8 cellular contexts compared by ENCODE assay signal in the genomic region with DNA sequence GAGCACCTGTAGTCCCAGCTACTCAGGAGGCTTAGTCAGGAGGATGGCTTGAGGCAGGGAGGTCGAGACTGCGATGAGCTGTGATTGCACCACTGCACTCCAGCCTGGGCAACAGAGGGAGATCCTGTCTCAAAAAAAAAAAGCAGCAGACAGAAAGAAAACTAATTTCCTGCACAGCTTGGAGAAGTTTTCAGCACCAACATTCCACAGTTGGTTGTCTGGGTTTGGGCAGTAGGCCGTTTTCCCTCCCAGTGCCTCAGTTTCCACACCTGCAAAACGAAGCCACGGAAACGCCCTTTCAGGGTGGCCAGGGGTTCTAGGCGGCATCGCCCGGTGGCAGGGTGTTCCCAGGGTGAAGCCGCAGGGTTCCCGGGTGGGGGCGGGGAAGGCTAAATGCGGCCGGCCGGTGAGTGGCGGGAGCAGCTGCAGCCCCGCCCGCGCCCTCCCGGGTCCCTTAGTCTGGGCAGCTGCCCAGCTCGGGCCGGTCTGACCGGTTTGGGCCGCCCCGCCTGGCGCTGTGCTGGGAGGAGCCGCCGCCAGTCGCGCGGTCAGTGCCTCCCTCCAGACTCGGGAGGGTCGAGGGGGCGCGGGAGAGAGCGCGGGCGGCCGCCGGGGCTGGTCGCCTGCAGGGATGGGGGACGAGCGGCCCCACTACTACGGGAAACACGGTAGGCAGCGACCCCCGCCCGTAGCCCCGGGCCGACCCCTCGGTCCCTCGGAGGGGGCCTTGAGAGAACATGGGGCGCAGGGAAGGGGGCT. TPM values are rescaled to one million over a fixed set of nuclear protein-coding genes. Genes with fewer than 3 reads are reported as not detected.
DNase-seq lines count a peak whose midpoint lies in the region; ATAC-seq, FAIRE-seq and TF ChIP-seq lines count a peak whose summit lies in the region.

A gene (plus strand): TSS at position 551 of the 759 bp plus-strand sequence. CDS start 81 bp downstream, at position 632.

- no peaks in the 10 kb centered on the region for H4K20me1 ChIP-seq in GM12878 (ENCODE audit: control insufficient read depth, insufficient read depth)

- POLR2A ChIA-PET in GM12878 (lab: Charles Lee): no interaction called here

- H3K4me3 Mint-ChIP-seq in Calu3 (ENCODE audit: low read depth, unreplicated experiment): peak within 1 kb of the TSS; percentile 82

- no peaks in the 10 kb centered on the region for H3K79me2 ChIP-seq in GM12878 (ENCODE audit: control insufficient read depth, insufficient read depth, low read length)

- peaks cover 20% of the 10 kb centered on the region for H3K36me3 Mint-ChIP-seq in Calu3 (ENCODE audit: insufficient read depth, unreplicated experiment)

- no peak within 1 kb of the TSS for H3K27ac ChIP-seq in GM12878 (ENCODE audit: control insufficient read depth, insufficient read depth)

- TF ChIP-seq EP300 in GM12878 (IDR thresholded peaks at IDR 0.05; ENCODE audit: borderline replicate concordance in 1 of 2, control insufficient read depth in 1 of 2, low read depth in 2 of 2, low read length in 2 of 2): no peak

- RAD21 ChIA-PET in GM12878 (lab: Charles Lee; ENCODE audit: unreplicated experiment): no interaction called here

- peaks cover 20% of the 10 kb centered on the region for H3K4me1 Mint-ChIP-seq in Calu3 (ENCODE audit: low read depth, unreplicated experiment)

- TF ChIP-seq POLR2A in GM12878 (IDR thresholded peaks at IDR 0.05; ENCODE audit: low read depth, low read length): no peak

- ATAC-seq in GM12878 (no peak), HG03354 (IDR thresholded peaks at IDR 0.05; ENCODE audit: poor library complexity, severe bottlenecking, unreplicated experiment) (no peak), GM18867 (IDR thresholded peaks at IDR 0.05; ENCODE audit: unreplicated experiment) (no peak), GM19351 (IDR thresholded peaks at IDR 0.05; ENCODE audit: unreplicated experiment) (no peak)

- H3K4me2 ChIP-seq in GM12878 (ENCODE audit: control insufficient read depth, insufficient read depth): no peak within 1 kb of the TSS

- H3K36me3 ChIP-seq in GM12878 (ENCODE audit: control insufficient read depth in 2 of 2, insufficient read depth in 2 of 2, low read length in 1 of 2): peaks cover 2 to 5% of the 10 kb centered on the region in 2 experiments; a peak in 2 of 4 replicates

- no peak for TF ChIP-seq RAD21 in GM12878 (IDR thresholded peaks at IDR 0.05; ENCODE audit: insufficient read depth, low read depth, low read length)

- BruUV-seq in Calu3 (replicated peaks; lab: Mats Ljungman, UMichigan) (no TSS peak), GM12878 (replicated peaks; lab: Mats Ljungman, UMichigan) (no TSS peak)

- H3K27me3 Mint-ChIP-seq in Calu3 (ENCODE audit: unreplicated experiment): no peaks in the 10 kb centered on the region

- no peak within 1 kb of the TSS for H3K9ac ChIP-seq in GM12878 (ENCODE audit: control insufficient read depth, insufficient read depth, low read length)

- SMC1A ChIA-PET in GM12878 (lab: Charles Lee; ENCODE audit: uncharacterized antibody, unreplicated experiment): no interaction called here

- in situ Hi-C loops in GM12878 (cut with MboI): no loop called here

- no peak for TF ChIP-seq CTCF in Calu3 (IDR thresholded peaks at IDR 0.05; ENCODE audit: unreplicated experiment)
- no peak for TF ChIP-seq CTCF in GM12878 (IDR thresholded peaks at IDR 0.05 in 2 of 3, conservative IDR thresholded peaks at IDR 0.05 in 1 of 3; ENCODE audit: control insufficient read depth in 2 of 3, extremely low read depth in 1 of 3, insufficient read depth in 1 of 3, low read depth in 3 of 3, low read length in 3 of 3)

- H2AFZ ChIP-seq in GM12878 (ENCODE audit: control insufficient read depth, low read depth, low read length): no peak within 1 kb of the TSS

- no peak within 1 kb of the TSS for H3K4me3 ChIP-seq in GM12878

- peak within 1 kb of the TSS; percentile 84 for H3K27ac Mint-ChIP-seq in Calu3 (ENCODE audit: unreplicated experiment)

- 89% methylated on average over 40 of the region's 53 CpGs for WGBS in GM12878 (ENCODE audit: insufficient coverage, insufficient replicate concordance, low lambda C conversion rate, missing lambda C conversion rate)

- no peaks in the 10 kb centered on the region for H3K27me3 ChIP-seq in GM12878 (replicated peaks in 1 of 2; ENCODE audit: control insufficient read depth in 2 of 2, insufficient read depth in 2 of 2, low read length in 1 of 2)

- DNase-seq in Calu3: peak; percentile 94
- DNase-seq in NCI-H1105 treated with DMSO at 0.1 percent for 48 hours (lab: John Stamatoyannopoulos, UW): peak; percentile 58
- no peak for DNase-seq in GM12878 (ENCODE audit: low read depth, low spot score)
- DNase-seq in hepatic stellate cell (ENCODE audit: low spot score): peak; percentile 91
- peak; percentile 68 to 96 (median 76) for DNase-seq in posterior cingulate gyrus

- no peaks in the 10 kb centered on the region for H3K9me3 ChIP-seq in GM12878 (replicated peaks; ENCODE audit: control insufficient read depth, insufficient read depth, low read length)

- CTCF ChIA-PET in Calu3 (lab: Charles Lee) (interaction anchor here (0.6 to 0.9 kb wide), 3 partner anchors 19 to 92 kb away, joined by 5 to 10 read pairs (median 7); no protein-coding TSS in a partner anchor), GM12878 (lab: Yijun Ruan, JAX) (no interaction called here)

- no peaks in the 10 kb centered on the region for H3K9me3 Mint-ChIP-seq in Calu3 (ENCODE audit: low read depth, unreplicated experiment)

- FAIRE-seq in GM12878 (lab: Jason Lieb, UNC): no peak

- H3K4me1 ChIP-seq in GM12878 (ENCODE audit: control insufficient read depth, insufficient read depth, low read length): no peaks in the 10 kb centered on the region

- intact Hi-C loops in Calu3 (cut with micrococcal nuclease; ENCODE audit: unreplicated experiment): no loop called here
- intact Hi-C loops in GM12878 (cut with micrococcal nuclease; ENCODE audit: unreplicated experiment): no loop called here
- intact Hi-C loops in posterior cingulate gyrus (cut with DNase I): no loop called here

TF ChIP-seq in GM12878, 131 proteins besides CTCF, POLR2A, EP300 and RAD21 (continues in another document):
- TF ChIP-seq POLR2AphosphoS2 (IDR thresholded peaks at IDR 0.05; ENCODE audit: low read depth, low read length): no peak
- no peak for TF ChIP-seq SUPT20H (IDR thresholded peaks at IDR 0.05; ENCODE audit: borderline replicate concordance, control insufficient read depth, low read depth, low read length)
- TF ChIP-seq PAX8 (IDR thresholded peaks at IDR 0.05): no peak
- TF ChIP-seq TBL1XR1 (IDR thresholded peaks at IDR 0.05; ENCODE audit: low read depth, low read length): no peak
- TF ChIP-seq, protein P1, sequence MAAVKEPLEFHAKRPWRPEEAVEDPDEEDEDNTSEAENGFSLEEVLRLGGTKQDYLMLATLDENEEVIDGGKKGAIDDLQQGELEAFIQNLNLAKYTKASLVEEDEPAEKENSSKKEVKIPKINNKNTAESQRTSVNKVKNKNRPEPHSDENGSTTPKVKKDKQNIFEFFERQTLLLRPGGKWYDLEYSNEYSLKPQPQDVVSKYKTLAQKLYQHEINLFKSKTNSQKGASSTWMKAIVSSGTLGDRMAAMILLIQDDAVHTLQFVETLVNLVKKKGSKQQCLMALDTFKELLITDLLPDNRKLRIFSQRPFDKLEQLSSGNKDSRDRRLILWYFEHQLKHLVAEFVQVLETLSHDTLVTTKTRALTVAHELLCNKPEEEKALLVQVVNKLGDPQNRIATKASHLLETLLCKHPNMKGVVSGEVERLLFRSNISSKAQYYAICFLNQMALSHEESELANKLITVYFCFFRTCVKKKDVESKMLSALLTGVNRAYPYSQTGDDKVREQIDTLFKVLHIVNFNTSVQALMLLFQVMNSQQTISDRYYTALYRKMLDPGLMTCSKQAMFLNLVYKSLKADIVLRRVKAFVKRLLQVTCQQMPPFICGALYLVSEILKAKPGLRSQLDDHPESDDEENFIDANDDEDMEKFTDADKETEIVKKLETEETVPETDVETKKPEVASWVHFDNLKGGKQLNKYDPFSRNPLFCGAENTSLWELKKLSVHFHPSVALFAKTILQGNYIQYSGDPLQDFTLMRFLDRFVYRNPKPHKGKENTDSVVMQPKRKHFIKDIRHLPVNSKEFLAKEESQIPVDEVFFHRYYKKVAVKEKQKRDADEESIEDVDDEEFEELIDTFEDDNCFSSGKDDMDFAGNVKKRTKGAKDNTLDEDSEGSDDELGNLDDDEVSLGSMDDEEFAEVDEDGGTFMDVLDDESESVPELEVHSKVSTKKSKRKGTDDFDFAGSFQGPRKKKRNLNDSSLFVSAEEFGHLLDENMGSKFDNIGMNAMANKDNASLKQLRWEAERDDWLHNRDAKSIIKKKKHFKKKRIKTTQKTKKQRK (IDR thresholded peaks at IDR 0.05; ENCODE audit: low read depth, low read length): no peak
- no peak for TF ChIP-seq POLR2AphosphoS5 (IDR thresholded peaks at IDR 0.05; ENCODE audit: low read length)
- TF ChIP-seq, protein P2, sequence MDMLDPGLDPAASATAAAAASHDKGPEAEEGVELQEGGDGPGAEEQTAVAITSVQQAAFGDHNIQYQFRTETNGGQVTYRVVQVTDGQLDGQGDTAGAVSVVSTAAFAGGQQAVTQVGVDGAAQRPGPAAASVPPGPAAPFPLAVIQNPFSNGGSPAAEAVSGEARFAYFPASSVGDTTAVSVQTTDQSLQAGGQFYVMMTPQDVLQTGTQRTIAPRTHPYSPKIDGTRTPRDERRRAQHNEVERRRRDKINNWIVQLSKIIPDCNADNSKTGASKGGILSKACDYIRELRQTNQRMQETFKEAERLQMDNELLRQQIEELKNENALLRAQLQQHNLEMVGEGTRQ (IDR thresholded peaks at IDR 0.05; ENCODE audit: borderline replicate concordance, low read depth, low read length): no peak

RNA-seq across cellular contexts. Expression of the gene that starts here (rescaled TPM):
- total RNA-seq in Calu3 (2022): 130 and 151 TPM in 2 replicates
- 44.5 and 46.6 TPM in 2 replicates for total RNA-seq in GM12878 (2013; cell fraction: nucleolus; rRNA removed)
- total RNA-seq in GM12878 (2014; rRNA removed): 18.0 TPM in 2 replicates
- 9.8 and 11.0 TPM in 2 replicates for total RNA-seq in GM12878 (2014; rRNA removed; fragmentation: Illumina TruSeq; extraction: Trizol)
- 45.3 and 48.4 TPM in 2 replicates for total RNA-seq in GM12878 (2021)
- polyA plus RNA-seq in GM12878 (2011; ENCODE audit: low read depth): 35.0 TPM
- 32.3 and 51.3 TPM in 2 replicates for polyA plus RNA-seq in GM12878 (2011; rRNA removed)
- 58.8 and 71.6 TPM in 2 replicates for polyA plus RNA-seq in GM12878 (2011; cell fraction: cytosol; rRNA removed)
- 95.0 and 120 TPM in 2 replicates for polyA plus RNA-seq in GM12878 (2011; cell fraction: nucleus; rRNA removed)
- 53.3 and 76.7 TPM in 2 replicates for polyA plus RNA-seq in GM12878 (2012)
- 41.9 and 45.0 TPM in 2 replicates for polyA plus RNA-seq in GM12878 (2014; fragmentation: Illumina TruSeq; extraction: Trizol)
- polyA plus RNA-seq in GM12878 (2014; fragmentation: Nextera tagmentation; extraction: Ambion mirVana): 1 to 10 TPM; 3.0 to 3.3 TPM
- 31.6 and 33.0 TPM in 2 replicates for polyA plus RNA-seq in GM12878 (2014; rRNA removed)
- 10 to 100 TPM; 26.7 to 26.9 TPM for polyA plus RNA-seq in GM12878 (2016; fragmentation: Nextera tagmentation; extraction: Ambion mirVana)
- polyA minus RNA-seq in GM12878 (2011; rRNA and poly(A)+ RNA removed): 53.9 and 67.1 TPM in 2 replicates
- 24.6 and 26.8 TPM in 2 replicates for polyA minus RNA-seq in GM12878 (2011; cell fraction: cytosol; rRNA and poly(A)+ RNA removed)
- 22.5 and 27.9 TPM in 2 replicates for polyA minus RNA-seq in GM12878 (2011; cell fraction: nucleus; rRNA and poly(A)+ RNA removed)
